In the genomic region with DNA sequence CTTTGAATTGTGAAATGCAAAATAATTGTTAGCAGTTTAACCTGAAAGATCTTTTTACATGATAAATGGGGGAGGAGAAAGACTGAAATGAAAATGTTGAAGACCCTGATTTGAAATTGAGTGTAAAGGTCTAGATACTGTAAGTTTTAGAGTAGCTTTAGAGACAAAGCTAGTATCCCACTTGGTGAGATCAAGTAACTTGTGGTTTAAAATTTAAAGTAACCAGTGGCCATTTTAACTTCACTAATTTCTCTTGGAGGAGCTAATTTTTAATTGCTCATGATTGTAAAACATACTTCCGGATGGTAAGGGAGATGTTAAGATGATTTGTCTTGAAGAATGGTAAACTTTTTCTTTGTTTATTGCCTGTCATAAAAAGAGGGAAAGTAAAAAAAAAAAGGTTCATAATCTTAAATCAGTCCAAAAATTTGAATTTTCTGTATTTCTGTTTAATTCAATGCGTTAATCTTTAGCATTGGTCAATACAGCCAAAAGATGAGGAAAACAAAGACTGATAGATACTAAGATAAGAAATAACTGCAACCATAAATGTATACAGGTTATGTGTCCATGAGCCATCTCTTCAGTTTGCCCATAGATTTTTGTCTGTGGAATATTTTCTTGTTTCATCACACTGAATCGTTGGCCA, we compare ENCODE assay signal across 8 cellular contexts. TPM values are rescaled to one million over a fixed set of nuclear protein-coding genes. Genes with fewer than 3 reads are reported as not detected.
A peak's percentile ranks its signal among the peaks of the same experiment; 100 is the strongest.
DNase-seq lines count a peak whose midpoint lies in the region; ATAC-seq, FAIRE-seq and TF ChIP-seq lines count a peak whose summit lies in the region.

No MANE protein-coding gene starts in this region.

- H3K27me3 ChIP-seq in heart right ventricle, result no peaks in the 10 kb centered on the region

- H3K27ac Mint-ChIP-seq in activated CD4-positive, alpha-beta memory T cell treated with anti-CD3 and anti-CD28 coated beads, Interleukin-2, amount 10 ng/mL, durations not matched to agents 7 days and 5 days, result peak overlapping the region; percentile 98
- H3K27ac Mint-ChIP-seq in stimulated activated naive CD8-positive, alpha-beta T cell treated with anti-CD3 and anti-CD28 coated beads, Interleukin-15, amount 100 ng/mL, for 72 hours, result peak overlapping the region; percentile 99

- peak overlapping the region; percentile 66 to 95 (median 88) for H3K4me3 ChIP-seq in heart right ventricle
- H3K4me3 ChIP-seq in iPS-18c (ENCODE audit: insufficient read depth, low read depth, low read length), result peak overlapping the region; percentile 87; the same call in 1 of the 2 replicates

- no peaks in the 10 kb centered on the region for H3K9me3 Mint-ChIP-seq in activated CD4-positive, alpha-beta memory T cell treated with anti-CD3 and anti-CD28 coated beads, Interleukin-2, amount 10 ng/mL, durations not matched to agents 7 days and 5 days
- H3K9me3 Mint-ChIP-seq in stimulated activated naive CD8-positive, alpha-beta T cell treated with anti-CD3 and anti-CD28 coated beads, Interleukin-15, amount 100 ng/mL, for 72 hours, result no peaks in the 10 kb centered on the region

- DNase-seq in heart right ventricle, result no peak
- DNase-seq in Right ventricle myocardium inferior (ENCODE audit: missing footprints), result no peak
- no peak for DNase-seq in activated CD4-positive, alpha-beta memory T cell treated with anti-CD3 and anti-CD28 coated beads, Interleukin-2, amount 10 ng/mL, durations not matched to agents 7 days and 5 days
- no peak for DNase-seq in stimulated activated naive CD8-positive, alpha-beta T cell treated with anti-CD3 and anti-CD28 coated beads, Interleukin-15, amount 100 ng/mL, for 72 hours
- no peak for DNase-seq in H54 (ENCODE audit: insufficient read length, low spot score)
- no peak for DNase-seq in C1 segment of cervical spinal cord (lab: John Stamatoyannopoulos, UW)

- ATAC-seq in heart right ventricle, result no peak
- no peak for ATAC-seq in Right ventricle myocardium inferior
- ATAC-seq in stimulated activated naive CD8-positive, alpha-beta T cell treated with anti-CD3 and anti-CD28 coated beads, Interleukin-15, amount 100 ng/mL, for 72 hours, result no peak
- no peak for ATAC-seq in GM21526 (IDR thresholded peaks at IDR 0.05; ENCODE audit: low FRiP score, unreplicated experiment)

- H3K4me1 Mint-ChIP-seq in activated CD4-positive, alpha-beta memory T cell treated with anti-CD3 and anti-CD28 coated beads, Interleukin-2, amount 10 ng/mL, durations not matched to agents 7 days and 5 days, result peaks cover 53% of the 10 kb centered on the region
- H3K4me1 Mint-ChIP-seq in stimulated activated naive CD8-positive, alpha-beta T cell treated with anti-CD3 and anti-CD28 coated beads, Interleukin-15, amount 100 ng/mL, for 72 hours, result peaks cover 44% of the 10 kb centered on the region

- POLR2A ChIA-PET in activated CD4-positive, alpha-beta memory T cell treated with anti-CD3 and anti-CD28 coated beads, Interleukin-2, amount 10 ng/mL, durations not matched to agents 7 days and 5 days (lab: Charles Lee), result interaction anchor here (0.7 to 19.1 kb wide), 13 partner anchors 10 to 97 kb away, joined by 3 to 1323 read pairs (median 6); partner anchors contain the start of gene CHD2

- 0% methylated on average over 3 of the region's 3 CpGs for WGBS in heart right ventricle, 2 donors

- H3K27ac ChIP-seq in heart right ventricle, result peak overlapping the region in 9 of 10 donors; percentile 96 to 100 (median 100)

- H3K36me3 ChIP-seq in heart right ventricle, result peaks cover 0 to 47% (median 28%) of the 10 kb centered on the region in 9 donors

- H3K27me3 Mint-ChIP-seq in activated CD4-positive, alpha-beta memory T cell treated with anti-CD3 and anti-CD28 coated beads, Interleukin-2, amount 10 ng/mL, durations not matched to agents 7 days and 5 days, result no peaks in the 10 kb centered on the region
- H3K27me3 Mint-ChIP-seq in stimulated activated naive CD8-positive, alpha-beta T cell treated with anti-CD3 and anti-CD28 coated beads, Interleukin-15, amount 100 ng/mL, for 72 hours, result no peaks in the 10 kb centered on the region

- intact Hi-C loops in heart right ventricle (cut with DNase I) (loop anchor here in 7 of 10 donors (1.0 to 10.0 kb wide), 6 partner anchors 14 to 76 kb away; no protein-coding TSS in a partner anchor), Right ventricle myocardium inferior (cut with DNase I) (loop anchor here (5.0 kb wide), 1 partner anchor 32 kb away; no protein-coding TSS in a partner anchor)

- TF ChIP-seq CTCF in heart right ventricle (IDR thresholded peaks at IDR 0.05), result no peak

- H3K9me3 ChIP-seq in heart right ventricle (no peaks in the 10 kb centered on the region), iPS-18c (ENCODE audit: control insufficient read depth, insufficient read depth, low read length) (no peaks in the 10 kb centered on the region)

- peak overlapping the region; percentile 96 for H3K4me3 Mint-ChIP-seq in activated CD4-positive, alpha-beta memory T cell treated with anti-CD3 and anti-CD28 coated beads, Interleukin-2, amount 10 ng/mL, durations not matched to agents 7 days and 5 days
- peak overlapping the region; percentile 89 to 94 for H3K4me3 Mint-ChIP-seq in stimulated activated naive CD8-positive, alpha-beta T cell treated with anti-CD3 and anti-CD28 coated beads, Interleukin-15, amount 100 ng/mL, for 72 hours

- TF ChIP-seq POLR2A in H54 (IDR thresholded peaks at IDR 0.05; ENCODE audit: low read depth, low read length), result no peak

- peaks cover 5 to 70% (median 60%) of the 10 kb centered on the region in 9 donors for H3K4me1 ChIP-seq in heart right ventricle

- peaks cover 62% of the 10 kb centered on the region for H3K36me3 Mint-ChIP-seq in activated CD4-positive, alpha-beta memory T cell treated with anti-CD3 and anti-CD28 coated beads, Interleukin-2, amount 10 ng/mL, durations not matched to agents 7 days and 5 days (ENCODE audit: low read depth)

- FAIRE-seq in H54 (lab: Jason Lieb, UNC), result no peak

- CTCF ChIA-PET in activated CD4-positive, alpha-beta memory T cell treated with anti-CD3 and anti-CD28 coated beads, Interleukin-2, amount 10 ng/mL, durations not matched to agents 7 days and 5 days (lab: Charles Lee), result interaction anchor here (0.6 to 8.4 kb wide), 9 partner anchors 8 to 87 kb away, joined by 3 to 114 read pairs (median 4); partner anchors contain the start of gene CHD2

RNA-seq across cellular contexts. Expression of gene CHD2, which starts 15.2 kb away (rescaled TPM):
- total RNA-seq in heart right ventricle (10 to 100 TPM; 38.0 to 74.0 (median 56.3) TPM), Right ventricle myocardium inferior (45.9 TPM)
- polyA plus RNA-seq in heart right ventricle, result 10 to 100 TPM; 12.2 to 41.7 TPM
- 100 to 1,000 TPM; 141 to 155 TPM for total RNA-seq in activated CD4-positive, alpha-beta memory T cell treated with anti-CD3 and anti-CD28 coated beads, Interleukin-2, amount 10 ng/mL, durations not matched to agents 7 days and 5 days
